ENCODE assay signal across 3 cellular contexts in genomic region chr20:45956326-45956725, GRCh38. TPM values are rescaled to one million over a fixed set of nuclear protein-coding genes. Genes with fewer than 3 reads are reported as not detected.
"Had no signal": no experiment of that assay in that cellular context is flagged by ENCODE, and none has a peak within 500 bp of the region (broad histone marks: within the 10 kb centered on the region; RNA-seq: fewer than 3 reads in every experiment).

No MANE protein-coding gene starts in this region.

RNA-seq across cellular contexts. Expression of gene MMP9, which starts 52.4 kb away (rescaled TPM):
- total RNA-seq: K562, SJSA1 had no signal
- polyA plus RNA-seq: IgD-negative memory B cell had no signal
